In genomic region chr15:72516734-72517133, GRCh38 we compare ENCODE assay signal across 1 cellular context.
TF ChIP-seq lines count a peak whose summit lies in the region.

No MANE protein-coding gene starts in this region.

TF ChIP-seq in HepG2, 621 proteins besides CTCF, POLR2A, EP300 and RAD21 (continued from another document):
- TF ChIP-seq ARID3A (IDR thresholded peaks at IDR 0.05; ENCODE audit: low read depth, low read length) (no peak), BCL6 (CRISPR knock-in tag; IDR thresholded peaks at IDR 0.05) (no peak), ZBTB3 (CRISPR knock-in tag; IDR thresholded peaks at IDR 0.05; ENCODE audit: borderline replicate concordance, low read depth) (no peak), THAP9 (CRISPR knock-in tag; IDR thresholded peaks at IDR 0.05; ENCODE audit: borderline replicate concordance) (no peak), EHMT2 (IDR thresholded peaks at IDR 0.05; ENCODE audit: borderline replicate concordance, low read depth, low read length) (no peak)
